In genomic region chr16:19411298-19411697, GRCh38 we compare ENCODE assay signal across 3 cellular contexts.
TF ChIP-seq lines count a peak whose summit lies in the region.

No MANE protein-coding gene starts in this region.

TF ChIP-seq in A549, 52 proteins besides CTCF, POLR2A, EP300 and RAD21:
- TF ChIP-seq ELK1 (IDR thresholded peaks at IDR 0.05; ENCODE audit: low read depth, low read length) (no peak), CBX8 (IDR thresholded peaks at IDR 0.05) (no peak), RFX5 (IDR thresholded peaks at IDR 0.05) (no peak), ZFP36 (IDR thresholded peaks at IDR 0.05; ENCODE audit: borderline replicate concordance, partially characterized antibody) (no peak), RARB (CRISPR knock-in tag; IDR thresholded peaks at IDR 0.05) (no peak), CHD4 (IDR thresholded peaks at IDR 0.05; ENCODE audit: borderline replicate concordance) (no peak), MAZ (IDR thresholded peaks at IDR 0.05; ENCODE audit: borderline replicate concordance, low read depth, low read length) (no peak), FOSB (CRISPR knock-in tag; IDR thresholded peaks at IDR 0.05) (no peak), GATA3 (IDR thresholded peaks at IDR 0.05; ENCODE audit: borderline replicate concordance) (no peak), ESRRA (IDR thresholded peaks at IDR 0.05; ENCODE audit: borderline replicate concordance, low read length) (no peak), FOSL2 (IDR thresholded peaks at IDR 0.05) (no peak), FOSL2 (CRISPR knock-in tag; IDR thresholded peaks at IDR 0.05) (no peak), POLR2AphosphoS2 (conservative IDR thresholded peaks at IDR 0.05; ENCODE audit: low read length) (no peak), HOXB13 (CRISPR knock-in tag; IDR thresholded peaks at IDR 0.05; ENCODE audit: low read depth) (no peak), HEYL (CRISPR knock-in tag; IDR thresholded peaks at IDR 0.05) (no peak), CEBPB (IDR thresholded peaks at IDR 0.05) (no peak), EHF (CRISPR knock-in tag; IDR thresholded peaks at IDR 0.05) (no peak)
- TF ChIP-seq, protein P1, sequence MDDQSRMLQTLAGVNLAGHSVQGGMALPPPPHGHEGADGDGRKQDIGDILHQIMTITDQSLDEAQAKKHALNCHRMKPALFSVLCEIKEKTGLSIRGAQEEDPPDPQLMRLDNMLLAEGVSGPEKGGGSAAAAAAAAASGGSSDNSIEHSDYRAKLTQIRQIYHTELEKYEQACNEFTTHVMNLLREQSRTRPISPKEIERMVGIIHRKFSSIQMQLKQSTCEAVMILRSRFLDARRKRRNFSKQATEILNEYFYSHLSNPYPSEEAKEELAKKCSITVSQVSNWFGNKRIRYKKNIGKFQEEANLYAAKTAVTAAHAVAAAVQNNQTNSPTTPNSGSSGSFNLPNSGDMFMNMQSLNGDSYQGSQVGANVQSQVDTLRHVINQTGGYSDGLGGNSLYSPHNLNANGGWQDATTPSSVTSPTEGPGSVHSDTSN (IDR thresholded peaks at IDR 0.05), result no peak
- TF ChIP-seq, protein P2, sequence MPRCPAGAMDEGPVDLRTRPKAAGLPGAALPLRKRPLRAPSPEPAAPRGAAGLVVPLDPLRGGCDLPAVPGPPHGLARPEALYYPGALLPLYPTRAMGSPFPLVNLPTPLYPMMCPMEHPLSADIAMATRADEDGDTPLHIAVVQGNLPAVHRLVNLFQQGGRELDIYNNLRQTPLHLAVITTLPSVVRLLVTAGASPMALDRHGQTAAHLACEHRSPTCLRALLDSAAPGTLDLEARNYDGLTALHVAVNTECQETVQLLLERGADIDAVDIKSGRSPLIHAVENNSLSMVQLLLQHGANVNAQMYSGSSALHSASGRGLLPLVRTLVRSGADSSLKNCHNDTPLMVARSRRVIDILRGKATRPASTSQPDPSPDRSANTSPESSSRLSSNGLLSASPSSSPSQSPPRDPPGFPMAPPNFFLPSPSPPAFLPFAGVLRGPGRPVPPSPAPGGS (IDR thresholded peaks at IDR 0.05), result no peak
- TF ChIP-seq, protein P3, sequence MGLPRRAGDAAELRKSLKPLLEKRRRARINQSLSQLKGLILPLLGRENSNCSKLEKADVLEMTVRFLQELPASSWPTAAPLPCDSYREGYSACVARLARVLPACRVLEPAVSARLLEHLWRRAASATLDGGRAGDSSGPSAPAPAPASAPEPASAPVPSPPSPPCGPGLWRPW (IDR thresholded peaks at IDR 0.05), result no peak

TF ChIP-seq in HCT116, 20 proteins besides CTCF, POLR2A, EP300 and RAD21:
- no peak for TF ChIP-seq EZH2phosphoT487 (IDR thresholded peaks at IDR 0.05; ENCODE audit: borderline replicate concordance)

TF ChIP-seq in GM12878, 131 proteins besides CTCF, POLR2A, EP300 and RAD21:
- TF ChIP-seq FOXM1 (IDR thresholded peaks at IDR 0.05; ENCODE audit: low read depth, low read length) (no peak), CBFB (IDR thresholded peaks at IDR 0.05; ENCODE audit: low read depth) (no peak)
TF ChIP-seq in GM12878: peak in this region for 0.
